23 cellular contexts compared by ENCODE assay signal in genomic region chr22:27063841-27064240, GRCh38.
A peak's percentile ranks its signal among the peaks of the same experiment; 100 is the strongest.
DNase-seq lines count a peak whose midpoint lies in the region; ATAC-seq, FAIRE-seq and TF ChIP-seq lines count a peak whose summit lies in the region.
"Had no signal": no experiment of that assay in that cellular context is flagged by ENCODE, and none has a peak within 500 bp of the region (broad histone marks: within the 10 kb centered on the region; RNA-seq: fewer than 3 reads in every experiment).

No MANE protein-coding gene starts in this region.

- H3K4me3 Mint-ChIP-seq in nephron = no peak overlapping the region
- H3K4me3 Mint-ChIP-seq: CD4-positive, CD25-positive, alpha-beta regulatory T cell; CD8-positive, alpha-beta T cell; GM23338; H9; HFFc6 had no signal

- H3K27me3 Mint-ChIP-seq in nephron (ENCODE audit: low read depth) = peaks cover 21% of the 10 kb centered on the region
- H3K27me3 Mint-ChIP-seq: CD4-positive, CD25-positive, alpha-beta regulatory T cell had no signal

- H3K36me3 Mint-ChIP-seq in nephron (ENCODE audit: low read depth) = no peaks in the 10 kb centered on the region
- H3K36me3 Mint-ChIP-seq: CD4-positive, CD25-positive, alpha-beta regulatory T cell; CD8-positive, alpha-beta T cell had no signal

- no peak for ATAC-seq in HG03457 (IDR thresholded peaks at IDR 0.05; ENCODE audit: unreplicated experiment)
- ATAC-seq: CD8-positive, alpha-beta T cell; GM23338; HCT116 had no signal

- POLR2A ChIA-PET in A673 (lab: Charles Lee; ENCODE audit: low non-redundant PET) = no interaction called here

- H3K27ac ChIP-seq in A673 (ENCODE audit: low read depth, low read length, poor library complexity, severe bottlenecking) = peak overlapping the region; percentile 76
- H3K27ac ChIP-seq: 22Rv1, C4-2B had no signal

- H3K9me3 Mint-ChIP-seq in nephron = no peaks in the 10 kb centered on the region
- H3K9me3 Mint-ChIP-seq: CD8-positive, alpha-beta T cell; GM23338; H9; HFFc6 had no signal

- peaks cover 28% of the 10 kb centered on the region for H3K4me1 Mint-ChIP-seq in nephron

- FAIRE-seq in bronchial epithelial cell (lab: Jason Lieb, UNC) = peak; percentile 28
- FAIRE-seq: A204.1, G401.6, GM12892 had no signal

- H3K9me3 ChIP-seq in A673 (ENCODE audit: low read depth, low read length, poor library complexity, severe bottlenecking) (no peaks in the 10 kb centered on the region), neuron (ENCODE audit: low read length) (no peaks in the 10 kb centered on the region)
- H3K9me3 ChIP-seq: Caco-2 had no signal

- H3K27me3 ChIP-seq in A673 (replicated peaks; ENCODE audit: insufficient read depth, low read depth, low read length, poor library complexity) (no peaks in the 10 kb centered on the region), bronchial epithelial cell (ENCODE audit: control insufficient read depth, insufficient read depth, low read length) (peaks cover 11% of the 10 kb centered on the region), neuron (ENCODE audit: insufficient read depth, low read length) (no peaks in the 10 kb centered on the region)

- peak overlapping the region; percentile 68 to 81 (median 72) for H3K27ac Mint-ChIP-seq in nephron
- H3K27ac Mint-ChIP-seq: CD4-positive, CD25-positive, alpha-beta regulatory T cell; CD8-positive, alpha-beta T cell; GM23338; H9; HFFc6 had no signal

- no peaks in the 10 kb centered on the region for H3K36me3 ChIP-seq in A673 (ENCODE audit: insufficient read depth, low read length, poor library complexity, severe bottlenecking)
- H3K36me3 ChIP-seq in bronchial epithelial cell (ENCODE audit: control insufficient read depth, insufficient read depth, low read length) = no peaks in the 10 kb centered on the region
- H3K36me3 ChIP-seq in neuron (ENCODE audit: insufficient read depth, low read length) = no peaks in the 10 kb centered on the region

- intact Hi-C loops in A673 (cut with micrococcal nuclease; ENCODE audit: unreplicated experiment) = loop anchor here (10.0 kb wide), 1 partner anchor 219 kb away; no protein-coding TSS in a partner anchor

- no peak overlapping the region for H2AFZ ChIP-seq in neuron (ENCODE audit: low read depth, low read length)

- H3K4me1 ChIP-seq in A673 (ENCODE audit: insufficient read depth, low read length, poor library complexity, severe bottlenecking) (peaks cover 53% of the 10 kb centered on the region), neuron (ENCODE audit: insufficient read depth, low read length) (peaks cover 47% of the 10 kb centered on the region)
- H3K4me1 ChIP-seq: Caco-2 had no signal

- DNase-seq in A673 (ENCODE audit: low spot score) (no peak), bronchial epithelial cell (ENCODE audit: low read depth) (no peak), NCI-H146 (lab: John Stamatoyannopoulos, UW) (no peak)
- DNase-seq in activated naive CD4-positive, alpha-beta T cell treated with Interleukin-2 at 50 U/mL for 16 hours = no peak
- DNase-seq in stimulated activated CD4-positive, alpha-beta T cell treated with anti-CD3 and anti-CD28 coated beads, Interleukin-2, amount 100 ng/mL, for 48 hours = no peak
- DNase-seq: ACHN; Caco-2; CD4-positive, CD25-positive, alpha-beta regulatory T cell; CD8-positive, alpha-beta T cell; DMS153; DND-41; H9; HFFc6 had no signal

- CTCF ChIA-PET in A673 (lab: Charles Lee) = no interaction called here

- H3K4me3 ChIP-seq in A673 (ENCODE audit: low read depth, low read length, poor library complexity, severe bottlenecking) (no peak overlapping the region), bronchial epithelial cell (ENCODE audit: low read depth, low read length) (no peak overlapping the region), neuron (ENCODE audit: low read length) (peak overlapping the region; percentile 23)
- H3K4me3 ChIP-seq: GM23338 had no signal

- TF ChIP-seq CTCF in A673 (conservative IDR thresholded peaks at IDR 0.05; ENCODE audit: low read depth, low read length) = no peak
- TF ChIP-seq CTCF in bronchial epithelial cell (IDR thresholded peaks at IDR 0.05; ENCODE audit: insufficient read depth, low read length, severe bottlenecking) = no peak
- TF ChIP-seq CTCF in nephron (IDR thresholded peaks at IDR 0.05; ENCODE audit: unreplicated experiment in 3 of 3) = no peak

- BruUV-seq in A673 (replicated peaks; lab: Mats Ljungman, UMichigan) = no TSS peak
